Comparison of ENCODE assay signal across 8 cellular contexts in genomic region chr4:6270691-6271121, GRCh38. TPM values are rescaled to one million over a fixed set of nuclear protein-coding genes. Genes with fewer than 3 reads are reported as not detected.
DNase-seq lines count a peak whose midpoint lies in the region; ATAC-seq lines count a peak whose summit lies in the region.

No MANE protein-coding gene starts in this region.

- no peaks in the 10 kb centered on the region for H3K36me3 Mint-ChIP-seq in natural killer cell treated with Interleukin-12 subunit alpha and Interleukin-12 subunit beta and Interleukin-15 and Interleukin-18, amount 100 ng/mL, for 72 hours

- H3K27ac ChIP-seq in effector memory CD4-positive, alpha-beta T cell (ENCODE audit: insufficient read depth, low read length, poor library complexity, severe bottlenecking) = no peak overlapping the region

- H3K27me3 ChIP-seq in effector memory CD4-positive, alpha-beta T cell (replicated peaks; ENCODE audit: control insufficient read depth, insufficient read depth, low read length, poor library complexity, severe bottlenecking) = no peaks in the 10 kb centered on the region

- H3K36me3 ChIP-seq in effector memory CD4-positive, alpha-beta T cell (ENCODE audit: control insufficient read depth, insufficient read depth, low read length) = no peaks in the 10 kb centered on the region

- peaks cover 4% of the 10 kb centered on the region for H3K4me1 ChIP-seq in effector memory CD4-positive, alpha-beta T cell (ENCODE audit: control insufficient read depth, insufficient read depth, low read length, poor library complexity, severe bottlenecking)

- H3K4me1 Mint-ChIP-seq in natural killer cell treated with Interleukin-12 subunit alpha and Interleukin-12 subunit beta and Interleukin-15 and Interleukin-18, amount 100 ng/mL, for 72 hours (ENCODE audit: low read depth in 2 of 2) = peaks cover 23% of the 10 kb centered on the region in 2 donors

- no peak overlapping the region for H3K27ac Mint-ChIP-seq in natural killer cell treated with Interleukin-12 subunit alpha and Interleukin-12 subunit beta and Interleukin-15 and Interleukin-18, amount 100 ng/mL, for 72 hours

- DNase-seq in AG20443 (ENCODE audit: low spot score) (peak; percentile 49), M059J (ENCODE audit: low read depth) (peak; percentile 41), NCI-H1092 treated with DMSO at 0.1 percent for 48 hours (lab: John Stamatoyannopoulos, UW) (no peak), NCI-H187 (lab: John Stamatoyannopoulos, UW) (no peak)
- DNase-seq in effector memory CD4-positive, alpha-beta T cell = no peak
- DNase-seq in natural killer cell treated with Interleukin-12 subunit alpha and Interleukin-12 subunit beta and Interleukin-15 and Interleukin-18, amount 100 ng/mL, for 72 hours (ENCODE audit: low spot score) = no peak
- DNase-seq in NK-92 treated with Interleukin-12 subunit alpha and Interleukin-12 subunit beta, amount 100 ng/mL, for 24 hours (lab: John Stamatoyannopoulos, UW) = no peak
- no peak for DNase-seq in activated CD8-positive, alpha-beta memory T cell treated with anti-CD3 and anti-CD28 coated beads, Interleukin-2, amount 50 U/mL, for 48 hours

- H3K4me3 Mint-ChIP-seq in natural killer cell treated with Interleukin-12 subunit alpha and Interleukin-12 subunit beta and Interleukin-15 and Interleukin-18, amount 100 ng/mL, for 72 hours = peak overlapping the region; percentile 76

- no peak for ATAC-seq in natural killer cell treated with Interleukin-12 subunit alpha and Interleukin-12 subunit beta and Interleukin-15 and Interleukin-18, amount 100 ng/mL, for 72 hours

- H3K27me3 Mint-ChIP-seq in natural killer cell treated with Interleukin-12 subunit alpha and Interleukin-12 subunit beta and Interleukin-15 and Interleukin-18, amount 100 ng/mL, for 72 hours = peaks cover 17 to 24% of the 10 kb centered on the region in 2 donors

- H3K4me3 ChIP-seq in effector memory CD4-positive, alpha-beta T cell (ENCODE audit: insufficient read depth, low read depth, low read length, poor library complexity, severe bottlenecking) = peak overlapping the region; percentile 38

- no peaks in the 10 kb centered on the region for H3K9me3 Mint-ChIP-seq in natural killer cell treated with Interleukin-12 subunit alpha and Interleukin-12 subunit beta and Interleukin-15 and Interleukin-18, amount 100 ng/mL, for 72 hours

- H3K9me3 ChIP-seq in effector memory CD4-positive, alpha-beta T cell (ENCODE audit: control insufficient read depth, low read length) = no peaks in the 10 kb centered on the region

RNA-seq across cellular contexts. Expression of gene WFS1, which starts 1.1 kb away (rescaled TPM):
- total RNA-seq in M059J (2014; rRNA removed; shearing (Covaris generic)) = 40.8 and 56.7 TPM in 2 replicates
- 1 to 10 TPM; 3.1 to 7.4 TPM for total RNA-seq in natural killer cell treated with Interleukin-12 subunit alpha and Interleukin-12 subunit beta and Interleukin-15 and Interleukin-18, amount 100 ng/mL, for 72 hours

Comparison
In these comparisons a context has a peak if more than half of its experiments do, and no peak if none do; other contexts are left out.
1. DNase-seq: peak in AG20443 (single experiment) and M059J (single experiment); none in effector memory CD4-positive, alpha-beta T cell (0 of 3), natural killer cell treated with Interleukin-12 subunit alpha and Interleukin-12 subunit beta and Interleukin-15 and Interleukin-18, amount 100 ng/mL, for 72 hours (single experiment), NCI-H1092 treated with DMSO at 0.1 percent for 48 hours (single experiment), NK-92 treated with Interleukin-12 subunit alpha and Interleukin-12 subunit beta, amount 100 ng/mL, for 24 hours (single experiment), activated CD8-positive, alpha-beta memory T cell treated with anti-CD3 and anti-CD28 coated beads, Interleukin-2, amount 50 U/mL, for 48 hours (single experiment) and NCI-H187 (0 of 2).